Comparison of ENCODE assay signal across 8 cellular contexts in genomic region chr11:12862761-12863469, GRCh38.
DNase-seq lines count a peak whose midpoint lies in the region; ATAC-seq, FAIRE-seq and TF ChIP-seq lines count a peak whose summit lies in the region.

No MANE protein-coding gene starts in this region.

- no peak for TF ChIP-seq CTCF in gastrocnemius medialis (IDR thresholded peaks at IDR 0.05 in 4 of 5, conservative IDR thresholded peaks at IDR 0.05 in 1 of 5)

- H3K27me3 ChIP-seq in HAP-1 (ENCODE audit: low read depth), result no peaks in the 10 kb centered on the region
- no peaks in the 10 kb centered on the region for H3K27me3 ChIP-seq in iPS DF 6.9 (ENCODE audit: control insufficient read depth, insufficient read depth, low read length)
- H3K27me3 ChIP-seq in gastrocnemius medialis, result no peaks in the 10 kb centered on the region
- no peaks in the 10 kb centered on the region for H3K27me3 ChIP-seq in small intestine (ENCODE audit: control insufficient read depth in 2 of 2, insufficient read depth in 2 of 2, low read length in 2 of 2)

- H3K4me1 ChIP-seq in HAP-1, result peaks cover 46% of the 10 kb centered on the region
- H3K4me1 ChIP-seq in iPS DF 6.9 (ENCODE audit: control insufficient read depth, insufficient read depth, low read length), result peaks cover 10% of the 10 kb centered on the region; the same call in 1 of the 2 replicates
- peaks cover 22 to 37% of the 10 kb centered on the region in 2 donors for H3K4me1 ChIP-seq in gastrocnemius medialis
- H3K4me1 ChIP-seq in small intestine (ENCODE audit: control insufficient read depth in 2 of 2, insufficient read depth in 1 of 2, low read depth in 1 of 2, low read length in 1 of 2), result no peaks in the 10 kb centered on the region

- intact Hi-C loops in gastrocnemius medialis (cut with DNase I; ENCODE audit: low total_unique reads), result no loop called here

- H3K27ac ChIP-seq in iPS DF 6.9 (ENCODE audit: low read length), result no peak overlapping the region
- peak overlapping the region in 3 of 4 donors; percentile 37 to 67 (median 56) for H3K27ac ChIP-seq in gastrocnemius medialis
- peak overlapping the region in 1 of 2 donors; percentile 70 for H3K27ac ChIP-seq in small intestine (ENCODE audit: low read depth in 1 of 2, low read length in 1 of 2)

- no CpG with 5 or more reads among the region's 11 CpGs for WGBS in iPS DF 6.9 (ENCODE audit: insufficient coverage, insufficient read length)
- WGBS in small intestine, 3 donors, result 41 to 68% (median 64%) methylated on average over 11 of the region's 11 CpGs

- TF ChIP-seq POLR2A in gastrocnemius medialis (IDR thresholded peaks at IDR 0.05), result no peak

- H3K4me3 ChIP-seq in HAP-1 (no peak overlapping the region), iPS DF 6.9 (ENCODE audit: low read length) (no peak overlapping the region), gastrocnemius medialis (peak overlapping the region in 1 of 4 donors; percentile 5), small intestine (ENCODE audit: low read depth in 1 of 2, low read length in 2 of 2) (no peak overlapping the region)

- DNase-seq in HAP-1 (ENCODE audit: low spot score in 2 of 2) (peak; percentile 79 to 87), astrocyte of the hippocampus (ENCODE audit: low read depth, low spot score) (peak; percentile 96), iPS DF 6.9 (ENCODE audit: low read depth, low spot score) (peak; percentile 57), gastrocnemius medialis (no peak), small intestine (no peak), SHP77 treated with DMSO at 0.1 percent for 48 hours (lab: John Stamatoyannopoulos, UW) (no peak)
- no peak for DNase-seq in activated CD4-positive, alpha-beta T cell treated with anti-CD3 and anti-CD28 coated beads for 48 hours
- DNase-seq in activated CD4-positive, CD25-positive, alpha-beta regulatory T cell (lab: John Stamatoyannopoulos, UW), result no peak

- in situ Hi-C loops in HAP-1 (cut with MboI; ENCODE audit: low sequenced_read_pairs) (no loop called here), gastrocnemius medialis (cut with MboI; ENCODE audit: low sequenced_read_pairs in 4 of 4) (no loop called here)

- peak; percentile 40 for ATAC-seq in gastrocnemius medialis

- H3K9me3 ChIP-seq in HAP-1 (no peaks in the 10 kb centered on the region), iPS DF 6.9 (ENCODE audit: control insufficient read depth, insufficient read depth, low read length) (no peaks in the 10 kb centered on the region), gastrocnemius medialis (no peaks in the 10 kb centered on the region), small intestine (ENCODE audit: control insufficient read depth, low read depth) (no peaks in the 10 kb centered on the region)

- FAIRE-seq in small intestine (lab: Jason Lieb, UNC), result no peak

- H3K36me3 ChIP-seq in HAP-1 (replicated peaks) (no peaks in the 10 kb centered on the region), iPS DF 6.9 (ENCODE audit: control insufficient read depth, insufficient read depth, low read length) (no peaks in the 10 kb centered on the region), gastrocnemius medialis (no peaks in the 10 kb centered on the region), small intestine (ENCODE audit: control insufficient read depth in 2 of 2, insufficient read depth in 2 of 2, low read length in 2 of 2) (peaks cover 0 to 3% of the 10 kb centered on the region in 2 donors)

Comparison
In these comparisons a context has a peak if more than half of its experiments do, and no peak if none do; other contexts are left out.
1. DNase-seq: peak in HAP-1 (2 of 2), astrocyte of the hippocampus (single experiment) and iPS DF 6.9 (single experiment); none in gastrocnemius medialis (0 of 2), activated CD4-positive, alpha-beta T cell treated with anti-CD3 and anti-CD28 coated beads for 48 hours (single experiment), small intestine (single experiment), activated CD4-positive, CD25-positive, alpha-beta regulatory T cell (0 of 4) and SHP77 treated with DMSO at 0.1 percent for 48 hours (single experiment).